In the genomic region with DNA sequence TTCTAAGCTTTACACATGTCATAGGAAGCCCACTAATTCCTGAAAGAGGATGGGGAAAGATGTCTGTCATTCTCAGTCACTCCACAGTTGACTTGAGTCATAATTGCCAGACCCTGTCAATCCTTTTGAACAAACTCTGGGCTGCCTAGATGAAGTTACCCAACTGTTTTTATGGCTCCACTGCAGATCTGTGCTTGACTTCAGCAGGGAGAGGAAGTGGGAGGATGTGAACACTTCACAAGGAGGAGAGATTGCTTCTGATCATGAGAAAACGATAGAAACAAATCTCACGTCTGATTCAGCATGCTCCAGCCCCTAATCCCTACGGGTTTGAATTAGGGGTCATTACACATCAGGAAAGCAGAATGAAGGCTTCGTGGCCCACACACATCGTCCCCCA, we compare ENCODE assay signal across 27 cellular contexts.
"Had no signal": no experiment of that assay in that cellular context is flagged by ENCODE, and none has a peak within 500 bp of the region (broad histone marks: within the 10 kb centered on the region; RNA-seq: fewer than 3 reads in every experiment).

No MANE protein-coding gene starts in this region.

- H3K36me3 Mint-ChIP-seq: activated naive CD8-positive, alpha-beta T cell treated with anti-CD3 and anti-CD28 coated beads, Interleukin-2, amount 10 ng/mL, durations not matched to agents 7 days and 5 days; brain had no signal

- H3K36me3 ChIP-seq: ascending aorta, cardiac muscle cell, colonic mucosa, suprapubic skin, tibial artery had no signal

- H3K27me3 Mint-ChIP-seq: activated CD8-positive, alpha-beta T cell treated with anti-CD3 and anti-CD28 coated beads for 36 hours; activated naive CD8-positive, alpha-beta T cell treated with anti-CD3 and anti-CD28 coated beads, Interleukin-2, amount 10 ng/mL, durations not matched to agents 7 days and 5 days; brain; effector memory CD8-positive, alpha-beta T cell had no signal

- DNase-seq: activated CD4-positive, alpha-beta T cell treated with anti-CD3 and anti-CD28 coated beads, Interleukin-2, amount 50 U/mL, for 1 hour; activated CD4-positive, CD25-positive, alpha-beta regulatory T cell treated with anti-CD3 and anti-CD28 coated beads, Interleukin-2, amount 50 U/mL, for 72 hours; activated CD8-positive, alpha-beta T cell treated with anti-CD3 and anti-CD28 coated beads for 36 hours; activated naive CD8-positive, alpha-beta T cell treated with anti-CD3 and anti-CD28 coated beads, Interleukin-2, amount 10 ng/mL, durations not matched to agents 7 days and 5 days; activated T-cell treated with anti-CD3 and anti-CD28 coated beads, Interleukin-2, amount 50 U/mL, for 4 hours; cerebellar nuclear complex; colonic mucosa; effector memory CD8-positive, alpha-beta T cell; foreskin fibroblast; hippocampal formation; kidney; left colon; mammary epithelial cell; posterior cingulate gyrus; stimulated activated CD4-positive, alpha-beta T cell treated with anti-CD3 and anti-CD28 coated beads, Interleukin-12 subunit alpha, Interleukin-12 subunit beta, amount 100 ng/mL, for 4 hours; stimulated activated naive CD4-positive, alpha-beta T cell; T-helper 9 cell; tibial artery had no signal

- H3K4me1 ChIP-seq: ascending aorta, colonic mucosa, suprapubic skin, tibial artery had no signal

- H3K27me3 ChIP-seq: ascending aorta, cardiac muscle cell, colonic mucosa, suprapubic skin, tibial artery had no signal

- H3K27ac Mint-ChIP-seq: activated CD8-positive, alpha-beta T cell treated with anti-CD3 and anti-CD28 coated beads for 36 hours; activated naive CD8-positive, alpha-beta T cell treated with anti-CD3 and anti-CD28 coated beads, Interleukin-2, amount 10 ng/mL, durations not matched to agents 7 days and 5 days; activated T-helper 17 cell treated with anti-CD3 and anti-CD28 coated beads, Interleukin-2, amount 50 U/mL, for 72 hours; effector memory CD8-positive, alpha-beta T cell; nephron; T-helper 1 cell treated with Interleukin-12 subunit alpha and Interleukin-12 subunit beta and Interleukin-4 antibody, amounts not matched to agents 30 μg/mL and 1 μg/mL, for 36 hours had no signal

- H3K9me3 ChIP-seq: ascending aorta, colonic mucosa, suprapubic skin, tibial artery had no signal

- H3K27ac ChIP-seq: ascending aorta, cardiac muscle cell, colonic mucosa, skin epidermis, suprapubic skin, tibial artery had no signal

- H3K4me3 Mint-ChIP-seq: activated CD8-positive, alpha-beta T cell treated with anti-CD3 and anti-CD28 coated beads for 36 hours; activated naive CD8-positive, alpha-beta T cell treated with anti-CD3 and anti-CD28 coated beads, Interleukin-2, amount 10 ng/mL, durations not matched to agents 7 days and 5 days; activated T-cell treated with anti-CD3 and anti-CD28 coated beads, Interleukin-2, amount 50 U/mL, for 4 hours; activated T-helper 17 cell treated with anti-CD3 and anti-CD28 coated beads, Interleukin-2, amount 50 U/mL, for 72 hours; brain; effector memory CD8-positive, alpha-beta T cell; nephron; T-helper 1 cell treated with Interleukin-12 subunit alpha and Interleukin-12 subunit beta and Interleukin-4 antibody, amounts not matched to agents 30 μg/mL and 1 μg/mL, for 36 hours had no signal

- H3K4me3 ChIP-seq: ascending aorta, cardiac muscle cell, colonic mucosa, skin epidermis, suprapubic skin, tibial artery had no signal

- H3K4me1 Mint-ChIP-seq: activated T-helper 17 cell treated with anti-CD3 and anti-CD28 coated beads, Interleukin-2, amount 50 U/mL, for 72 hours; nephron had no signal

- ATAC-seq: activated CD8-positive, alpha-beta T cell treated with anti-CD3 and anti-CD28 coated beads for 36 hours; activated T-helper 17 cell treated with anti-CD3 and anti-CD28 coated beads, Interleukin-2, amount 50 U/mL, for 72 hours; effector memory CD8-positive, alpha-beta T cell; left colon; sciatic nerve had no signal

- H3K9me3 Mint-ChIP-seq: activated CD8-positive, alpha-beta T cell treated with anti-CD3 and anti-CD28 coated beads for 36 hours; activated T-helper 17 cell treated with anti-CD3 and anti-CD28 coated beads, Interleukin-2, amount 50 U/mL, for 72 hours; nephron had no signal
